In the genomic region with DNA sequence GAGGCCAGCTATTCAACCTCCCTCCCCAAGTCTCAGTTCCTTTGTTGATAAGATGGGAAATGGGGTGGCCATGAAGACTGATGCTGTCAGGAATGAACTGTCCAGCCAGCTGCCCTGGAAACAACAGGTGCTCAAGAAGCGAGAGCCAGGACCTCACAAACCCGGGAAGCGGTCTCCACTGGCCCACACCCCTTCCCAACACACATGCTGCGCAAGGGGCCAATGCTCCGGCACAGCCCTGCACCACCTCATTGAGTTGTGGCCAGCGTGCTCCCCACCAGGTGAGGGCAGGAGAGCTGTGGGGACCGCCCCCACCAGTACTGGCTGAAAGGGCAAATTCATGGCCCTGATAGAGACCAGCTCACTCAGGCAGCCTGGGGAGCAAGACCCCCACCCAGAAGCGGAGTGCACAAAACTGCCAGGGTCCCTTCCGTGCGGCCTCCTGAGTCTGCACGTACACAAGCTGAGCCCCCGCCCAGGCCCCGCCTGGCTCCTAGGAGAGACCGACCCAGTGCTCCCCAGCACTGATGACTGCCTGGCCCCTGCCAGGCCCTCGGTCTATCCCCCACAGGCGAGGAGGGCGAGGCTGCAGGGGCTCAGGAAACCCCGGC, we compare ENCODE assay signal across 1 cellular context.
TF ChIP-seq lines count a peak whose summit lies in the region.

No MANE protein-coding gene starts in this region.

TF ChIP-seq in WTC11, 78 proteins besides CTCF, POLR2A, EP300 and RAD21 (continued from another document):
- TF ChIP-seq, protein P1, sequence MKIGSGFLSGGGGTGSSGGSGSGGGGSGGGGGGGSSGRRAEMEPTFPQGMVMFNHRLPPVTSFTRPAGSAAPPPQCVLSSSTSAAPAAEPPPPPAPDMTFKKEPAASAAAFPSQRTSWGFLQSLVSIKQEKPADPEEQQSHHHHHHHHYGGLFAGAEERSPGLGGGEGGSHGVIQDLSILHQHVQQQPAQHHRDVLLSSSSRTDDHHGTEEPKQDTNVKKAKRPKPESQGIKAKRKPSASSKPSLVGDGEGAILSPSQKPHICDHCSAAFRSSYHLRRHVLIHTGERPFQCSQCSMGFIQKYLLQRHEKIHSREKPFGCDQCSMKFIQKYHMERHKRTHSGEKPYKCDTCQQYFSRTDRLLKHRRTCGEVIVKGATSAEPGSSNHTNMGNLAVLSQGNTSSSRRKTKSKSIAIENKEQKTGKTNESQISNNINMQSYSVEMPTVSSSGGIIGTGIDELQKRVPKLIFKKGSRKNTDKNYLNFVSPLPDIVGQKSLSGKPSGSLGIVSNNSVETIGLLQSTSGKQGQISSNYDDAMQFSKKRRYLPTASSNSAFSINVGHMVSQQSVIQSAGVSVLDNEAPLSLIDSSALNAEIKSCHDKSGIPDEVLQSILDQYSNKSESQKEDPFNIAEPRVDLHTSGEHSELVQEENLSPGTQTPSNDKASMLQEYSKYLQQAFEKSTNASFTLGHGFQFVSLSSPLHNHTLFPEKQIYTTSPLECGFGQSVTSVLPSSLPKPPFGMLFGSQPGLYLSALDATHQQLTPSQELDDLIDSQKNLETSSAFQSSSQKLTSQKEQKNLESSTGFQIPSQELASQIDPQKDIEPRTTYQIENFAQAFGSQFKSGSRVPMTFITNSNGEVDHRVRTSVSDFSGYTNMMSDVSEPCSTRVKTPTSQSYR (CRISPR knock-in tag; IDR thresholded peaks at IDR 0.05), result no peak
- no peak for TF ChIP-seq KAT7 (CRISPR knock-in tag; IDR thresholded peaks at IDR 0.05; ENCODE audit: borderline replicate concordance)
- no peak for TF ChIP-seq RELA (CRISPR knock-in tag; IDR thresholded peaks at IDR 0.05; ENCODE audit: borderline replicate concordance)
